Comparison of ENCODE assay signal across 34 cellular contexts in genomic region chr12:5168148-5168547, GRCh38.
"Had no signal": no experiment of that assay in that cellular context is flagged by ENCODE, and none has a peak within 500 bp of the region (broad histone marks: within the 10 kb centered on the region; RNA-seq: fewer than 3 reads in every experiment).

No MANE protein-coding gene starts in this region.

- H3K27me3 ChIP-seq: gastrocnemius medialis had no signal

- H3K4me3 Mint-ChIP-seq: activated CD4-positive, alpha-beta T cell treated with anti-CD3 and anti-CD28 coated beads for 36 hours; activated CD4-positive, alpha-beta T cell treated with anti-CD3 and anti-CD28 coated beads, Interleukin-2, amount 10 ng/mL, durations not matched to agents 7 days and 5 days; activated CD8-positive, alpha-beta T cell treated with anti-CD3 and anti-CD28 coated beads for 36 hours; activated naive CD4-positive, alpha-beta T cell treated with anti-CD3 and anti-CD28 coated beads for 36 hours; activated naive CD4-positive, alpha-beta T cell treated with anti-CD3 and anti-CD28 coated beads, Interleukin-2, amount 50 U/mL, for 24 hours; activated naive CD8-positive, alpha-beta T cell treated with anti-CD3 and anti-CD28 coated beads for 36 hours; activated naive CD8-positive, alpha-beta T cell treated with anti-CD3 and anti-CD28 coated beads, Interleukin-2, amount 50 U/mL, for 24 hours; activated T-cell treated with anti-CD3 and anti-CD28 coated beads, Interleukin-2, amount 50 U/mL, for 4 hours; activated T-helper 17 cell treated with anti-CD3 and anti-CD28 coated beads, Interleukin-2, amount 50 U/mL, for 72 hours; brain; central memory CD8-positive, alpha-beta T cell; dendritic cell treated with granulocyte-macrophage colony-stimulating factor and Interleukin-4, amounts not matched to agents 40 ng/mL and 50 ng/mL, for 4 days; effector memory CD8-positive, alpha-beta T cell; T-helper 17 cell; T-helper 2 cell treated with Interferon-gamma antibody and Interleukin-4, amounts not matched to agents 5 μg/mL and 100 μg/mL, for 36 hours had no signal

- DNase-seq: activated CD4-positive, alpha-beta T cell treated with anti-CD3 and anti-CD28 coated beads for 36 hours; activated CD4-positive, alpha-beta T cell treated with anti-CD3 and anti-CD28 coated beads, Interleukin-2, amount 10 ng/mL, durations not matched to agents 7 days and 5 days; activated CD4-positive, alpha-beta T cell treated with anti-CD3 and anti-CD28 coated beads, Interleukin-2, amount 50 U/mL, for 4 hours; activated CD4-positive, CD25-positive, alpha-beta regulatory T cell; activated CD4-positive, CD25-positive, alpha-beta regulatory T cell treated with anti-CD3 and anti-CD28 coated beads, Interleukin-2, amount 50 U/mL, for 72 hours; activated CD8-positive, alpha-beta memory T cell treated with anti-CD3 and anti-CD28 coated beads for 24 hours; activated CD8-positive, alpha-beta T cell treated with anti-CD3 and anti-CD28 coated beads for 36 hours; activated effector memory CD4-positive, alpha-beta T cell treated with Interleukin-2 at 50 U/mL for 16 hours; activated naive CD4-positive, alpha-beta T cell treated with anti-CD3 and anti-CD28 coated beads for 36 hours; activated naive CD8-positive, alpha-beta T cell treated with anti-CD3 and anti-CD28 coated beads for 36 hours; activated naive CD8-positive, alpha-beta T cell treated with anti-CD3 and anti-CD28 coated beads, Interleukin-2, amount 50 U/mL, for 24 hours; activated T-cell treated with anti-CD3 and anti-CD28 coated beads, Interleukin-2, amount 50 U/mL, for 4 hours; adrenal gland; amygdala; aorta; dorsolateral prefrontal cortex; effector memory CD8-positive, alpha-beta T cell; erythroblast; foreskin keratinocyte; gastrocnemius medialis; glutamatergic neuron; heart left ventricle; T-helper 1 cell; T-helper 17 cell; T1000 had no signal

- H3K27ac Mint-ChIP-seq: activated CD4-positive, alpha-beta T cell treated with anti-CD3 and anti-CD28 coated beads for 36 hours; activated CD4-positive, alpha-beta T cell treated with anti-CD3 and anti-CD28 coated beads, Interleukin-2, amount 10 ng/mL, durations not matched to agents 7 days and 5 days; activated CD8-positive, alpha-beta T cell treated with anti-CD3 and anti-CD28 coated beads for 36 hours; activated naive CD4-positive, alpha-beta T cell treated with anti-CD3 and anti-CD28 coated beads for 36 hours; activated naive CD4-positive, alpha-beta T cell treated with anti-CD3 and anti-CD28 coated beads, Interleukin-2, amount 50 U/mL, for 24 hours; activated naive CD8-positive, alpha-beta T cell treated with anti-CD3 and anti-CD28 coated beads for 36 hours; activated naive CD8-positive, alpha-beta T cell treated with anti-CD3 and anti-CD28 coated beads, Interleukin-2, amount 50 U/mL, for 24 hours; activated T-helper 17 cell treated with anti-CD3 and anti-CD28 coated beads, Interleukin-2, amount 50 U/mL, for 72 hours; dendritic cell treated with granulocyte-macrophage colony-stimulating factor and Interleukin-4, amounts not matched to agents 40 ng/mL and 50 ng/mL, for 4 days; effector memory CD8-positive, alpha-beta T cell; T-helper 17 cell; T-helper 2 cell treated with Interferon-gamma antibody and Interleukin-4, amounts not matched to agents 5 μg/mL and 100 μg/mL, for 36 hours had no signal

- H3K4me3 ChIP-seq: adrenal gland, breast epithelium, coronary artery, dorsolateral prefrontal cortex, esophagus muscularis mucosa, gastrocnemius medialis, heart left ventricle had no signal

- H3K36me3 ChIP-seq: adrenal gland, breast epithelium, esophagus muscularis mucosa, gastrocnemius medialis, heart left ventricle had no signal

- H3K4me1 Mint-ChIP-seq: activated CD4-positive, alpha-beta T cell treated with anti-CD3 and anti-CD28 coated beads for 36 hours; activated CD4-positive, alpha-beta T cell treated with anti-CD3 and anti-CD28 coated beads, Interleukin-2, amount 10 ng/mL, durations not matched to agents 7 days and 5 days; activated naive CD4-positive, alpha-beta T cell treated with anti-CD3 and anti-CD28 coated beads, Interleukin-2, amount 50 U/mL, for 24 hours; activated naive CD8-positive, alpha-beta T cell treated with anti-CD3 and anti-CD28 coated beads for 36 hours; activated naive CD8-positive, alpha-beta T cell treated with anti-CD3 and anti-CD28 coated beads, Interleukin-2, amount 50 U/mL, for 24 hours; activated T-helper 17 cell treated with anti-CD3 and anti-CD28 coated beads, Interleukin-2, amount 50 U/mL, for 72 hours; central memory CD8-positive, alpha-beta T cell; T-helper 17 cell had no signal

- H3K27ac ChIP-seq: adrenal gland, breast epithelium, coronary artery, dorsolateral prefrontal cortex, esophagus muscularis mucosa, foreskin keratinocyte, gastrocnemius medialis, heart left ventricle had no signal

- H3K36me3 Mint-ChIP-seq: activated naive CD4-positive, alpha-beta T cell treated with anti-CD3 and anti-CD28 coated beads, Interleukin-2, amount 50 U/mL, for 24 hours; activated naive CD8-positive, alpha-beta T cell treated with anti-CD3 and anti-CD28 coated beads for 36 hours; brain had no signal

- H3K9me3 ChIP-seq: adrenal gland, breast epithelium, esophagus muscularis mucosa, gastrocnemius medialis, heart left ventricle had no signal

- H3K9me3 Mint-ChIP-seq: activated CD4-positive, alpha-beta T cell treated with anti-CD3 and anti-CD28 coated beads, Interleukin-2, amount 10 ng/mL, durations not matched to agents 7 days and 5 days; activated CD8-positive, alpha-beta T cell treated with anti-CD3 and anti-CD28 coated beads for 36 hours; activated naive CD4-positive, alpha-beta T cell treated with anti-CD3 and anti-CD28 coated beads for 36 hours; activated naive CD4-positive, alpha-beta T cell treated with anti-CD3 and anti-CD28 coated beads, Interleukin-2, amount 50 U/mL, for 24 hours; activated naive CD8-positive, alpha-beta T cell treated with anti-CD3 and anti-CD28 coated beads for 36 hours; activated naive CD8-positive, alpha-beta T cell treated with anti-CD3 and anti-CD28 coated beads, Interleukin-2, amount 50 U/mL, for 24 hours; activated T-cell treated with anti-CD3 and anti-CD28 coated beads, Interleukin-2, amount 50 U/mL, for 4 hours; activated T-helper 17 cell treated with anti-CD3 and anti-CD28 coated beads, Interleukin-2, amount 50 U/mL, for 72 hours; brain; central memory CD8-positive, alpha-beta T cell; dendritic cell treated with granulocyte-macrophage colony-stimulating factor and Interleukin-4, amounts not matched to agents 40 ng/mL and 50 ng/mL, for 4 days; effector memory CD8-positive, alpha-beta T cell; T-helper 2 cell treated with Interferon-gamma antibody and Interleukin-4, amounts not matched to agents 5 μg/mL and 100 μg/mL, for 36 hours had no signal

- H3K4me1 ChIP-seq: adrenal gland, breast epithelium had no signal

- ATAC-seq: activated CD4-positive, alpha-beta T cell treated with anti-CD3 and anti-CD28 coated beads for 36 hours; activated CD8-positive, alpha-beta T cell treated with anti-CD3 and anti-CD28 coated beads for 36 hours; activated naive CD8-positive, alpha-beta T cell treated with anti-CD3 and anti-CD28 coated beads, Interleukin-2, amount 50 U/mL, for 24 hours; activated T-cell treated with anti-CD3 and anti-CD28 coated beads, Interleukin-2, amount 50 U/mL, for 4 hours; activated T-helper 17 cell treated with anti-CD3 and anti-CD28 coated beads, Interleukin-2, amount 50 U/mL, for 72 hours; effector memory CD8-positive, alpha-beta T cell; foreskin keratinocyte; gastrocnemius medialis; heart left ventricle; T-helper 17 cell had no signal
